In the genomic region with DNA sequence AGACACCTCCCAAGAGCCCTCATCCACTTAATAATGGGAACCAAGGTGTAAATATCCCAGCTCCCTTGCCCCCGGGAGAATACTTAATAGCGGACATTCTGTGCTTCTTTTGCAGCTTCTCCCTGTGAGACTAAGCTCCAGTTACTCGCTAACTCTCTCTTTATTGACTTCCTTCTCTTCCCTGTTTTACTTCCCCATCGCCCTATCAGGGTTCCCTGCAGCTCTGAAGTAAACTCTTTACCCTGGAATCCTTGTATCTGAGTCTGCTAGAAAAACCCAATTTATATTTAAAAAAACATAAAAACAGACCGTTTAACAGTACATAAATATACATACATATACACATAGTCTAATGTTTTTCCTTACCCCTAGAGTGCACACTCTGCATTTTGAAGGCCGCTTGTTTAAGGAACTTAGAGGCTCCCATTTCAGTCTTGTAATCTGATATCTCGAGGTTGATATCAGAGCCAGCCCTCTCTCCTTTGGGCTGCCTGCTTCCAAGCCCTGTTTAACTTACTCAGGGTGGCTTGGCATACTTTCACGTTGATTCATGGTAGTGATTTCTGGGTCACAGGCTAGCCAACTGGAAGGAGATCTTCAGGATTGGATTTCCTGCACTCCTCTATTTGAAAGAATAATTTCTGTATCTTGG, we compare ENCODE assay signal across 10 cellular contexts.
DNase-seq lines count a peak whose midpoint lies in the region; ATAC-seq and TF ChIP-seq lines count a peak whose summit lies in the region.
"Had no signal": no experiment of that assay in that cellular context is flagged by ENCODE, and none has a peak within 500 bp of the region (broad histone marks: within the 10 kb centered on the region; RNA-seq: fewer than 3 reads in every experiment).

No MANE protein-coding gene starts in this region.

- peak overlapping the region; percentile 15 for H3K27ac Mint-ChIP-seq in neural crest cell (ENCODE audit: unreplicated experiment)

- ATAC-seq in GM21381 (IDR thresholded peaks at IDR 0.05; ENCODE audit: unreplicated experiment), result no peak
- ATAC-seq in GM18873 (IDR thresholded peaks at IDR 0.05; ENCODE audit: low FRiP score, unreplicated experiment), result no peak
- no peak for ATAC-seq in HG03039 (IDR thresholded peaks at IDR 0.05; ENCODE audit: unreplicated experiment)
- ATAC-seq in HG03108 (IDR thresholded peaks at IDR 0.05; ENCODE audit: unreplicated experiment), result no peak
- ATAC-seq: heart right ventricle had no signal

- H3K4me3 Mint-ChIP-seq in neural crest cell, result no peak overlapping the region

- no peaks in the 10 kb centered on the region for H3K9me3 Mint-ChIP-seq in neural crest cell

- in situ Hi-C loops in Caki2 (cut with HindIII; ENCODE audit: low pct_unique_long_range_greater_than_20kb, low sequenced_read_pairs), result no loop called here

- no peaks in the 10 kb centered on the region for H3K36me3 Mint-ChIP-seq in neural crest cell (ENCODE audit: low read depth)

- DNase-seq in Caki2 (ENCODE audit: low read depth), result peak; percentile 78
- peak; percentile 87 for DNase-seq in LHCN-M2 (ENCODE audit: low read depth)
- DNase-seq in dedifferentiated amniotic fluid mesenchymal stem cell (ENCODE audit: extremely low spot score), result peak; percentile 83
- no peak for DNase-seq in neural crest cell (ENCODE audit: low read depth, low spot score)
- DNase-seq: heart right ventricle, NCI-H774 had no signal

- H3K27me3 Mint-ChIP-seq in neural crest cell (ENCODE audit: low read depth), result no peaks in the 10 kb centered on the region

- peaks cover 22% of the 10 kb centered on the region for H3K4me1 Mint-ChIP-seq in neural crest cell

- no peak for TF ChIP-seq CTCF in neural crest cell (conservative IDR thresholded peaks at IDR 0.05)
